Comparison of ENCODE assay signal across 15 cellular contexts in the genomic region with DNA sequence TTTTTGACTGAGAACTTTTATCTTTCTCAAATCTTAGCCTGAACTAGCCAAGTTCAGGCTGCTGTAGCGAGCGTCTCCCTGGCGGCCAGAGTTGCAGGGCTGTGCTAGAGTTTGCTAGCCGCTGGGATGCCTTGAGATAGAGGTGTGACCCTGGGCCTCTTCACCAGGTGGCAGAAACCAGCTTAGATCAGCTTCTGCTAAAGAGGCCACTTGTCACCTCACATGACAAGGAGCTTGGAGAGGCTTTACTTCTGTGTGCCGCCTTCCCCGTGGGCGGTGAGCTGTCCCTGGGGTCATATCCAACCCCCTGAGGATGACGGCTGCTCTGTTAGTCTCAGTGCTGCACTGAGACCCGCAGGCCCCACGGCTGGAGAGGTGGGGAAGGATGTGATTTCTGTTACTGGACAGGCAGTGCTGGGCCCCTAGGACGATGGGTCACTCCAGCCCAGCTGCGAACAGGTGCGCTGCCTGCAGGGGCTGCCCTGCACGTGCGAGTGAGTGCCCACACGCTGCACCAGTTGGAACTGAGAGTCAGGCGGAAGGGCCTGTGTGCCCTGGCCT.
DNase-seq lines count a peak whose midpoint lies in the region; ATAC-seq and TF ChIP-seq lines count a peak whose summit lies in the region.
"Had no signal": no experiment of that assay in that cellular context is flagged by ENCODE, and none has a peak within 500 bp of the region (broad histone marks: within the 10 kb centered on the region; RNA-seq: fewer than 3 reads in every experiment).

No MANE protein-coding gene starts in this region.

- H3K27me3 Mint-ChIP-seq in natural killer cell (ENCODE audit: low read depth in 2 of 2): no peaks in the 10 kb centered on the region
- no peaks in the 10 kb centered on the region for H3K27me3 Mint-ChIP-seq in natural killer cell treated with Interleukin-12 subunit alpha and Interleukin-12 subunit beta and Interleukin-15 and Interleukin-18, amount 100 ng/mL, for 72 hours

- no peaks in the 10 kb centered on the region for H3K36me3 Mint-ChIP-seq in natural killer cell
- no peaks in the 10 kb centered on the region for H3K36me3 Mint-ChIP-seq in natural killer cell treated with Interleukin-12 subunit alpha and Interleukin-12 subunit beta and Interleukin-15 and Interleukin-18, amount 100 ng/mL, for 72 hours

- no peak overlapping the region for H3K4me3 Mint-ChIP-seq in natural killer cell
- no peak overlapping the region for H3K4me3 Mint-ChIP-seq in natural killer cell treated with Interleukin-12 subunit alpha and Interleukin-12 subunit beta and Interleukin-15 and Interleukin-18, amount 100 ng/mL, for 72 hours

- DNase-seq in natural killer cell: no peak
- no peak for DNase-seq in natural killer cell treated with Interleukin-12 subunit alpha and Interleukin-12 subunit beta and Interleukin-15 and Interleukin-18, amount 100 ng/mL, for 72 hours (ENCODE audit: low spot score)
- DNase-seq in NCI-H345 treated with DMSO at 0.1 percent for 48 hours (lab: John Stamatoyannopoulos, UW; ENCODE audit: unreplicated experiment): peak; percentile 50
- no peak for DNase-seq in left lung
- DNase-seq: caudate nucleus, DND-41, retina, T1000 had no signal

- TF ChIP-seq CTCF in natural killer cell (IDR thresholded peaks at IDR 0.05) (no peak), left lung (IDR thresholded peaks at IDR 0.05) (no peak)

- peaks cover 58 to 66% of the 10 kb centered on the region in 2 donors for H3K4me1 Mint-ChIP-seq in natural killer cell
- H3K4me1 Mint-ChIP-seq in natural killer cell treated with Interleukin-12 subunit alpha and Interleukin-12 subunit beta and Interleukin-15 and Interleukin-18, amount 100 ng/mL, for 72 hours (ENCODE audit: low read depth in 2 of 2): peaks cover 41 to 43% of the 10 kb centered on the region in 2 donors

- no peak overlapping the region for H3K27ac ChIP-seq in left lung
- H3K27ac ChIP-seq: HL-60 had no signal

- no peaks in the 10 kb centered on the region for H3K9me3 Mint-ChIP-seq in natural killer cell
- no peaks in the 10 kb centered on the region for H3K9me3 Mint-ChIP-seq in natural killer cell treated with Interleukin-12 subunit alpha and Interleukin-12 subunit beta and Interleukin-15 and Interleukin-18, amount 100 ng/mL, for 72 hours
- H3K9me3 Mint-ChIP-seq: activated naive CD4-positive, alpha-beta T cell treated with anti-CD3 and anti-CD28 coated beads, Interleukin-2, amount 50 U/mL, for 72 hours had no signal

- peaks cover 0 to 7% of the 10 kb centered on the region in 2 donors for H3K36me3 ChIP-seq in left lung

- peaks cover 12 to 33% of the 10 kb centered on the region in 2 donors for H3K4me1 ChIP-seq in left lung

- no peaks in the 10 kb centered on the region for H3K27me3 ChIP-seq in left lung

- intact Hi-C loops in natural killer cell (cut with micrococcal nuclease) (no loop called here), left lung (cut with DNase I) (no loop called here)

- ATAC-seq in natural killer cell (peak in 1 of 3 donors; percentile 49), left lung (peak; percentile 83), HG03439 (IDR thresholded peaks at IDR 0.05; ENCODE audit: unreplicated experiment) (no peak), GM18870 (IDR thresholded peaks at IDR 0.05; ENCODE audit: unreplicated experiment) (no peak), GM21717 (IDR thresholded peaks at IDR 0.05; ENCODE audit: unreplicated experiment) (no peak), GM19351 (IDR thresholded peaks at IDR 0.05; ENCODE audit: unreplicated experiment) (no peak)
- ATAC-seq in natural killer cell treated with Interleukin-12 subunit alpha and Interleukin-12 subunit beta and Interleukin-15 and Interleukin-18, amount 100 ng/mL, for 72 hours: no peak
- ATAC-seq: activated naive CD4-positive, alpha-beta T cell treated with anti-CD3 and anti-CD28 coated beads, Interleukin-2, amount 50 U/mL, for 72 hours; Right ventricle myocardium inferior had no signal

- H3K27ac Mint-ChIP-seq in natural killer cell: peak overlapping the region; percentile 38 to 40
- H3K27ac Mint-ChIP-seq in natural killer cell treated with Interleukin-12 subunit alpha and Interleukin-12 subunit beta and Interleukin-15 and Interleukin-18, amount 100 ng/mL, for 72 hours: no peak overlapping the region

- H3K4me3 ChIP-seq in left lung: no peak overlapping the region

- H3K9me3 ChIP-seq in left lung: no peaks in the 10 kb centered on the region

Comparison
In these comparisons a context has a peak if more than half of its experiments do, and no peak if none do; other contexts are left out.
1. H3K27ac Mint-ChIP-seq: peak in natural killer cell (2 of 2); none in natural killer cell treated with Interleukin-12 subunit alpha and Interleukin-12 subunit beta and Interleukin-15 and Interleukin-18, amount 100 ng/mL, for 72 hours (0 of 2).